Comparison of ENCODE assay signal across 1 cellular context in the genomic region with DNA sequence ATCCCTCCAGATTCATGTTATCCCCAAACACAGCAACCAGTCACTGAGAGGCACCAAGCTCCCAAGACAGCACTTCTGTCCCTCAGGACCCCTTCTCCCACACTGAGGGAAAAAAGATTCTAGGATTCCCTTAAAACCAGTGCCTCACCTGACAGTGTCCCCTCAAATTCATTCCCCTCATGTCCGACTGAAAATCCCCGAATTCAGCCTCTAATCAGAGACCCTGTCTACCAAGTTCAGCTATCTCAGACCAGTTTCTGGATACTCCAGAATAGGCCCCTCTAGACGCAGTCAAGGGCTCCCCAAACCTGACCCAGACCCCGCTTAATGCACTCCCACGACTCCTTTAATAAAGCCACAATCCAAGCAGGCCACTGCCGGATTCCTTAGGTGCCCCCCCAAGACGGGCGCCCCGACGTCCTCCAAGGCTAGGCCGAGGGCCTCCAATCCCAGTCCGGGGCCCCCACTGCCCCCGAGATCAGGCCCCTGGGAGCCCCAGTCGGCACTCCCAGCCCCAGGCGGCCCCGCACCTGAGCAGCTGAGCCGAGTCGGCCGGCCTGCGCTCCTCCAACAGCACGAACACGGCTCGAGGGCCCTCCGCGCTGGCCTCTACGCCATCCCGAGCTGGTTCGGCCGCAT.
TF ChIP-seq lines count a peak whose summit lies in the region.

No MANE protein-coding gene starts in this region.

TF ChIP-seq in HEK293, 187 proteins besides CTCF, POLR2A, EP300 and RAD21 (continued from another document and continues in another):
- TF ChIP-seq, protein P1, sequence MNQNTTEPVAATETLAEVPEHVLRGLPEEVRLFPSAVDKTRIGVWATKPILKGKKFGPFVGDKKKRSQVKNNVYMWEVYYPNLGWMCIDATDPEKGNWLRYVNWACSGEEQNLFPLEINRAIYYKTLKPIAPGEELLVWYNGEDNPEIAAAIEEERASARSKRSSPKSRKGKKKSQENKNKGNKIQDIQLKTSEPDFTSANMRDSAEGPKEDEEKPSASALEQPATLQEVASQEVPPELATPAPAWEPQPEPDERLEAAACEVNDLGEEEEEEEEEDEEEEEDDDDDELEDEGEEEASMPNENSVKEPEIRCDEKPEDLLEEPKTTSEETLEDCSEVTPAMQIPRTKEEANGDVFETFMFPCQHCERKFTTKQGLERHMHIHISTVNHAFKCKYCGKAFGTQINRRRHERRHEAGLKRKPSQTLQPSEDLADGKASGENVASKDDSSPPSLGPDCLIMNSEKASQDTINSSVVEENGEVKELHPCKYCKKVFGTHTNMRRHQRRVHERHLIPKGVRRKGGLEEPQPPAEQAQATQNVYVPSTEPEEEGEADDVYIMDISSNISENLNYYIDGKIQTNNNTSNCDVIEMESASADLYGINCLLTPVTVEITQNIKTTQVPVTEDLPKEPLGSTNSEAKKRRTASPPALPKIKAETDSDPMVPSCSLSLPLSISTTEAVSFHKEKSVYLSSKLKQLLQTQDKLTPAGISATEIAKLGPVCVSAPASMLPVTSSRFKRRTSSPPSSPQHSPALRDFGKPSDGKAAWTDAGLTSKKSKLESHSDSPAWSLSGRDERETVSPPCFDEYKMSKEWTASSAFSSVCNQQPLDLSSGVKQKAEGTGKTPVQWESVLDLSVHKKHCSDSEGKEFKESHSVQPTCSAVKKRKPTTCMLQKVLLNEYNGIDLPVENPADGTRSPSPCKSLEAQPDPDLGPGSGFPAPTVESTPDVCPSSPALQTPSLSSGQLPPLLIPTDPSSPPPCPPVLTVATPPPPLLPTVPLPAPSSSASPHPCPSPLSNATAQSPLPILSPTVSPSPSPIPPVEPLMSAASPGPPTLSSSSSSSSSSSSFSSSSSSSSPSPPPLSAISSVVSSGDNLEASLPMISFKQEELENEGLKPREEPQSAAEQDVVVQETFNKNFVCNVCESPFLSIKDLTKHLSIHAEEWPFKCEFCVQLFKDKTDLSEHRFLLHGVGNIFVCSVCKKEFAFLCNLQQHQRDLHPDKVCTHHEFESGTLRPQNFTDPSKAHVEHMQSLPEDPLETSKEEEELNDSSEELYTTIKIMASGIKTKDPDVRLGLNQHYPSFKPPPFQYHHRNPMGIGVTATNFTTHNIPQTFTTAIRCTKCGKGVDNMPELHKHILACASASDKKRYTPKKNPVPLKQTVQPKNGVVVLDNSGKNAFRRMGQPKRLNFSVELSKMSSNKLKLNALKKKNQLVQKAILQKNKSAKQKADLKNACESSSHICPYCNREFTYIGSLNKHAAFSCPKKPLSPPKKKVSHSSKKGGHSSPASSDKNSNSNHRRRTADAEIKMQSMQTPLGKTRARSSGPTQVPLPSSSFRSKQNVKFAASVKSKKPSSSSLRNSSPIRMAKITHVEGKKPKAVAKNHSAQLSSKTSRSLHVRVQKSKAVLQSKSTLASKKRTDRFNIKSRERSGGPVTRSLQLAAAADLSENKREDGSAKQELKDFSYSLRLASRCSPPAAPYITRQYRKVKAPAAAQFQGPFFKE (tag by site-specific recombination; IDR thresholded peaks at IDR 0.05; ENCODE audit: borderline replicate concordance), result no peak
- TF ChIP-seq ZNF184 (tag by site-specific recombination; IDR thresholded peaks at IDR 0.05), result no peak
- TF ChIP-seq TRIM28 (IDR thresholded peaks at IDR 0.05; ENCODE audit: borderline replicate concordance, low read length), result no peak
- TF ChIP-seq ZNF843 (tag by site-specific recombination; IDR thresholded peaks at IDR 0.05), result no peak
- TF ChIP-seq HOXA7 (CRISPR knock-in tag; IDR thresholded peaks at IDR 0.05; ENCODE audit: borderline replicate concordance), result no peak
- TF ChIP-seq ZNF394 (tag by site-specific recombination; IDR thresholded peaks at IDR 0.05; ENCODE audit: borderline replicate concordance), result peak; percentile 40; the same call in 1 of the 2 replicates
- no peak for TF ChIP-seq ZNF791 (tag by site-specific recombination; IDR thresholded peaks at IDR 0.05)
- TF ChIP-seq ZNF768 (tag by site-specific recombination; IDR thresholded peaks at IDR 0.05), result no peak
- TF ChIP-seq SP7 (tag by site-specific recombination; IDR thresholded peaks at IDR 0.05), result no peak; the same call in 1 of the 2 replicates
- no peak for TF ChIP-seq ZNF571 (tag by site-specific recombination; IDR thresholded peaks at IDR 0.05)
- peak; percentile 83 for TF ChIP-seq ZNF335 (tag by site-specific recombination; conservative IDR thresholded peaks at IDR 0.05)
- TF ChIP-seq, protein P2, sequence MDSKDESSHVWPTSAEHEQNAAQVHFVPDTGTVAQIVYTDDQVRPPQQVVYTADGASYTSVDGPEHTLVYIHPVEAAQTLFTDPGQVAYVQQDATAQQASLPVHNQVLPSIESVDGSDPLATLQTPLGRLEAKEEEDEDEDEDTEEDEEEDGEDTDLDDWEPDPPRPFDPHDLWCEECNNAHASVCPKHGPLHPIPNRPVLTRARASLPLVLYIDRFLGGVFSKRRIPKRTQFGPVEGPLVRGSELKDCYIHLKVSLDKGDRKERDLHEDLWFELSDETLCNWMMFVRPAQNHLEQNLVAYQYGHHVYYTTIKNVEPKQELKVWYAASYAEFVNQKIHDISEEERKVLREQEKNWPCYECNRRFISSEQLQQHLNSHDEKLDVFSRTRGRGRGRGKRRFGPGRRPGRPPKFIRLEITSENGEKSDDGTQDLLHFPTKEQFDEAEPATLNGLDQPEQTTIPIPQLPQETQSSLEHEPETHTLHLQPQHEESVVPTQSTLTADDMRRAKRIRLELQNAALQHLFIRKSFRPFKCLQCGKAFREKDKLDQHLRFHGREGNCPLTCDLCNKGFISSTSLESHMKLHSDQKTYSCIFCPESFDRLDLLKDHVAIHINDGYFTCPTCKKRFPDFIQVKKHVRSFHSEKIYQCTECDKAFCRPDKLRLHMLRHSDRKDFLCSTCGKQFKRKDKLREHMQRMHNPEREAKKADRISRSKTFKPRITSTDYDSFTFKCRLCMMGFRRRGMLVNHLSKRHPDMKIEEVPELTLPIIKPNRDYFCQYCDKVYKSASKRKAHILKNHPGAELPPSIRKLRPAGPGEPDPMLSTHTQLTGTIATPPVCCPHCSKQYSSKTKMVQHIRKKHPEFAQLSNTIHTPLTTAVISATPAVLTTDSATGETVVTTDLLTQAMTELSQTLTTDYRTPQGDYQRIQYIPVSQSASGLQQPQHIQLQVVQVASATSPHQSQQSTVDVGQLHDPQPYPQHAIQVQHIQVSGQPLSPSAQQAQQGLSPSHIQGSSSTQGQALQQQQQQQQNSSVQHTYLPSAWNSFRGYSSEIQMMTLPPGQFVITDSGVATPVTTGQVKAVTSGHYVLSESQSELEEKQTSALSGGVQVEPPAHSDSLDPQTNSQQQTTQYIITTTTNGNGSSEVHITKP (tag by site-specific recombination; IDR thresholded peaks at IDR 0.05), result no peak
- no peak for TF ChIP-seq ZEB2 (tag by site-specific recombination; IDR thresholded peaks at IDR 0.05)
- no peak for TF ChIP-seq ZNF324 (tag by site-specific recombination; IDR thresholded peaks at IDR 0.05)
- TF ChIP-seq KLF10 (tag by site-specific recombination; IDR thresholded peaks at IDR 0.05), result no peak
- TF ChIP-seq, protein P3, sequence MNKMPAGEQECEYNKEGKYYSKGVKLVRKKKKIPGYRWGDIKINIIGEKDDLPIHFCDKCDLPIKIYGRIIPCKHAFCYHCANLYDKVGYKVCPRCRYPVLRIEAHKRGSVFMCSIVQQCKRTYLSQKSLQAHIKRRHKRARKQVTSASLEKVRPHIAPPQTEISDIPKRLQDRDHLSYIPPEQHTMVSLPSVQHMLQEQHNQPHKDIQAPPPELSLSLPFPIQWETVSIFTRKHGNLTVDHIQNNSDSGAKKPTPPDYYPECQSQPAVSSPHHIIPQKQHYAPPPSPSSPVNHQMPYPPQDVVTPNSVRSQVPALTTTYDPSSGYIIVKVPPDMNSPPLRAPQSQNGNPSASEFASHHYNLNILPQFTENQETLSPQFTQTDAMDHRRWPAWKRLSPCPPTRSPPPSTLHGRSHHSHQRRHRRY (tag by site-specific recombination; IDR thresholded peaks at IDR 0.05), result no peak
- TF ChIP-seq, protein P4, sequence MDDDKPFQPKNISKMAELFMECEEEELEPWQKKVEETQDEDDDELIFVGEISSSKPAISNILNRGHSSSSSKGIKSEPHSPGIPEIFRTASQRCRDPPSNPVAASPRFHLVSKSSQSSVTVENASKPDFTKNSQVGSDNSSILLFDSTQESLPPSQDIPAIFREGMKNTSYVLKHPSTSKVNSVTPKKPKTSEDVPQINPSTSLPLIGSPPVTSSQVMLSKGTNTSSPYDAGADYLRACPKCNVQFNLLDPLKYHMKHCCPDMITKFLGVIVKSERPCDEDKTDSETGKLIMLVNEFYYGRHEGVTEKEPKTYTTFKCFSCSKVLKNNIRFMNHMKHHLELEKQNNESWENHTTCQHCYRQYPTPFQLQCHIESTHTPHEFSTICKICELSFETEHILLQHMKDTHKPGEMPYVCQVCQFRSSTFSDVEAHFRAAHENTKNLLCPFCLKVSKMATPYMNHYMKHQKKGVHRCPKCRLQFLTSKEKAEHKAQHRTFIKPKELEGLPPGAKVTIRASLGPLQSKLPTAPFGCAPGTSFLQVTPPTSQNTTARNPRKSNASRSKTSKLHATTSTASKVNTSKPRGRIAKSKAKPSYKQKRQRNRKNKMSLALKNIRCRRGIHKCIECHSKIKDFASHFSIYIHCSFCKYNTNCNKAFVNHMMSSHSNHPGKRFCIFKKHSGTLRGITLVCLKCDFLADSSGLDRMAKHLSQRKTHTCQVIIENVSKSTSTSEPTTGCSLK (tag by site-specific recombination; IDR thresholded peaks at IDR 0.05), result no peak
- TF ChIP-seq ZNF274 (IDR thresholded peaks at IDR 0.05; ENCODE audit: low read length), result no peak
- no peak for TF ChIP-seq ZNF274 (tag by site-specific recombination; IDR thresholded peaks at IDR 0.05; ENCODE audit: borderline replicate concordance)
- TF ChIP-seq ZNF473 (tag by site-specific recombination; IDR thresholded peaks at IDR 0.05), result no peak
- no peak for TF ChIP-seq ZNF701 (tag by site-specific recombination; IDR thresholded peaks at IDR 0.05)
- TF ChIP-seq ZBTB7A (tag by site-specific recombination; IDR thresholded peaks at IDR 0.05; ENCODE audit: low read depth), result no peak
- TF ChIP-seq, protein P5, sequence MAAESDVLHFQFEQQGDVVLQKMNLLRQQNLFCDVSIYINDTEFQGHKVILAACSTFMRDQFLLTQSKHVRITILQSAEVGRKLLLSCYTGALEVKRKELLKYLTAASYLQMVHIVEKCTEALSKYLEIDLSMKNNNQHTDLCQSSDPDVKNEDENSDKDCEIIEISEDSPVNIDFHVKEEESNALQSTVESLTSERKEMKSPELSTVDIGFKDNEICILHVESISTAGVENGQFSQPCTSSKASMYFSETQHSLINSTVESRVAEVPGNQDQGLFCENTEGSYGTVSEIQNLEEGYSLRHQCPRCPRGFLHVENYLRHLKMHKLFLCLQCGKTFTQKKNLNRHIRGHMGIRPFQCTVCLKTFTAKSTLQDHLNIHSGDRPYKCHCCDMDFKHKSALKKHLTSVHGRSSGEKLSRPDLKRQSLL (tag by site-specific recombination; IDR thresholded peaks at IDR 0.05), result no peak
- TF ChIP-seq, protein P6, sequence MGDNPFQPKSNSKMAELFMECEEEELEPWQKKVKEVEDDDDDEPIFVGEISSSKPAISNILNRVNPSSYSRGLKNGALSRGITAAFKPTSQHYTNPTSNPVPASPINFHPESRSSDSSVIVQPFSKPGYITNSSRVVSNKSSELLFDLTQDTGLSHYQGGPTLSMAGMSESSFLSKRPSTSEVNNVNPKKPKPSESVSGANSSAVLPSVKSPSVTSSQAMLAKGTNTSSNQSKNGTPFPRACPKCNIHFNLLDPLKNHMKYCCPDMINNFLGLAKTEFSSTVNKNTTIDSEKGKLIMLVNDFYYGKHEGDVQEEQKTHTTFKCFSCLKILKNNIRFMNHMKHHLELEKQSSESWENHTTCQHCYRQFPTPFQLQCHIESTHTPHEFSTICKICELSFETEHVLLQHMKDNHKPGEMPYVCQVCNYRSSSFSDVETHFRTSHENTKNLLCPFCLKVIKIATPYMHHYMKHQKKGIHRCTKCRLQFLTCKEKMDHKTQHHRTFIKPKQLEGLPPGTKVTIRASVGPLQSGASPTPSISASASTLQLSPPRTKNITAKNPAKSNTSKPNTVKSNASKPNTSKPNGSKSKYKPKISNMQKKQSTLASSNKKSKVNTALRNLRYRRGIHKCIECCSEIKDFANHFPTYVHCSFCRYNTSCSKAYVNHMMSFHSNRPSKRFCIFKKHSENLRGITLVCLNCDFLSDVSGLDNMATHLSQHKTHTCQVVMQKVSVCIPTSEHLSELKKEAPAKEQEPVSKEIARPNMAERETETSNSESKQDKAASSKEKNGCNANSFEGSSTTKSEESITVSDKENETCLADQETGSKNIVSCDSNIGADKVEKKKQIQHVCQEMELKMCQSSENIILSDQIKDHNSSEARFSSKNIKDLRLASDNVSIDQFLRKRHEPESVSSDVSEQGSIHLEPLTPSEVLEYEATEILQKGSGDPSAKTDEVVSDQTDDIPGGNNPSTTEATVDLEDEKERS (tag by site-specific recombination; IDR thresholded peaks at IDR 0.05), result no peak
- no peak; the same call in 1 of the 2 replicates for TF ChIP-seq YY1 (tag by site-specific recombination; IDR thresholded peaks at IDR 0.05)
- TF ChIP-seq, protein P7, sequence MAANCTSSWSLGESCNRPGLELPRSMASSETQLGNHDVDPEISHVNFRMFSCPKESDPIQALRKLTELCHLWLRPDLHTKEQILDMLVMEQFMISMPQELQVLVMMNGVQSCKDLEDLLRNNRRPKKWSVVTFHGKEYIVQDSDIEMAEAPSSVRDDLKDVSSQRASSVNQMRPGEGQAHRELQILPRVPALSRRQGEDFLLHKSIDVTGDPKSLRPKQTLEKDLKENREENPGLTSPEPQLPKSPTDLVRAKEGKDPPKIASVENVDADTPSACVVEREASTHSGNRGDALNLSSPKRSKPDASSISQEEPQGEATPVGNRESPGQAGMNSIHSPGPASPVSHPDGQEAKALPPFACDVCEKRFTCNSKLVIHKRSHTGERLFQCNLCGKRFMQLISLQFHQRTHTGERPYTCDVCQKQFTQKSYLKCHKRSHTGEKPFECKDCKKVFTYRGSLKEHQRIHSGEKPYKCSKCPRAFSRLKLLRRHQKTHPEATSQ (tag by site-specific recombination; IDR thresholded peaks at IDR 0.05), result peak; percentile 63; the same call in 1 of the 2 replicates
- TF ChIP-seq ZNF792 (tag by site-specific recombination; IDR thresholded peaks at IDR 0.05), result no peak
- no peak for TF ChIP-seq MEIS1 (CRISPR knock-in tag; IDR thresholded peaks at IDR 0.05; ENCODE audit: borderline replicate concordance)
- TF ChIP-seq, protein P8, sequence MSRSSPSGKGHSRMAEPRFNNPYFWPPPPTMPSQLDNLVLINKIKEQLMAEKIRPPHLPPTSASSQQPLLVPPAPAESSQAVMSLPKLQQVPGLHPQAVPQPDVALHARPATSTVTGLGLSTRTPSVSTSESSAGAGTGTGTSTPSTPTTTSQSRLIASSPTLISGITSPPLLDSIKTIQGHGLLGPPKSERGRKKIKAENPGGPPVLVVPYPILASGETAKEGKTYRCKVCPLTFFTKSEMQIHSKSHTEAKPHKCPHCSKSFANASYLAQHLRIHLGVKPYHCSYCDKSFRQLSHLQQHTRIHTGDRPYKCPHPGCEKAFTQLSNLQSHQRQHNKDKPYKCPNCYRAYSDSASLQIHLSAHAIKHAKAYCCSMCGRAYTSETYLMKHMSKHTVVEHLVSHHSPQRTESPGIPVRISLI (tag by site-specific recombination; IDR thresholded peaks at IDR 0.05), result no peak
- 0 out of 2 replicates have a peak, but pooled peaks have one; percentile 27 for TF ChIP-seq ZNF777 (tag by site-specific recombination; IDR thresholded peaks at IDR 0.05; ENCODE audit: borderline replicate concordance)
- no peak for TF ChIP-seq ZNF621 (tag by site-specific recombination; IDR thresholded peaks at IDR 0.05)
- no peak for TF ChIP-seq ZNF311 (tag by site-specific recombination; IDR thresholded peaks at IDR 0.05; ENCODE audit: borderline replicate concordance)
- no peak for TF ChIP-seq ZNF16 (tag by site-specific recombination; IDR thresholded peaks at IDR 0.05; ENCODE audit: low read depth)
- no peak for TF ChIP-seq ZNF830 (tag by site-specific recombination; IDR thresholded peaks at IDR 0.05; ENCODE audit: low read depth)
- TF ChIP-seq ZNF112 (tag by site-specific recombination; IDR thresholded peaks at IDR 0.05), result no peak
- no peak for TF ChIP-seq KLF9 (tag by site-specific recombination; IDR thresholded peaks at IDR 0.05; ENCODE audit: low read depth)
- TF ChIP-seq ZNF624 (tag by site-specific recombination; IDR thresholded peaks at IDR 0.05), result no peak
- no peak for TF ChIP-seq ZNF785 (tag by site-specific recombination; IDR thresholded peaks at IDR 0.05)
